Comparison of ENCODE assay signal across 11 cellular contexts in the genomic region with DNA sequence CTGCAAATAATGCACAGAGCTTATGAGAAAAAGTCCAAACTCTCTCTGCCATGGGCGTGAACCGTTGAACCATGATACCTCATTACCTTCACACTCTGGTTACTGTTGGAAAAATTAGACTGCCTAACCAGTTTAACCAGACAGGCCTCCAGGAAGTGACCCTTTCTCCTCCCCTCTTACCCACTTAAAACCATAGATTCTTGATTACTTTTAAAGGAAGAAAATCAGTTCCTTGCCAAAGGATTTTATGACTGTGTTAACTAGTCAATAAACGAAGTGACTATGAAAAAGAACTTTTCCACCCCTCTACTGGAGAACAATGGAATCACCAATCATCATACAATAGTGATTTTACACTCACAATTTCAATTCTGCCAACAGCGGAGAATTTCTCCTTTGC.
DNase-seq lines count a peak whose midpoint lies in the region; ATAC-seq and TF ChIP-seq lines count a peak whose summit lies in the region.
"Had no signal": no experiment of that assay in that cellular context is flagged by ENCODE, and none has a peak within 500 bp of the region (broad histone marks: within the 10 kb centered on the region; RNA-seq: fewer than 3 reads in every experiment).

No MANE protein-coding gene starts in this region.

- H3K4me3 Mint-ChIP-seq in Calu3 (ENCODE audit: low read depth, unreplicated experiment) (no peak overlapping the region), chondrocyte (ENCODE audit: unreplicated experiment) (no peak overlapping the region), nephron progenitor cell (no peak overlapping the region)
- H3K4me3 Mint-ChIP-seq: activated CD4-positive, alpha-beta T cell treated with anti-CD3 and anti-CD28 coated beads for 36 hours; naive thymus-derived CD8-positive, alpha-beta T cell had no signal

- TF ChIP-seq EP300 in Ishikawa (IDR thresholded peaks at IDR 0.05; ENCODE audit: borderline replicate concordance) = peak; percentile 24; the same call in 1 of the 2 replicates

- ATAC-seq in HG03354 (IDR thresholded peaks at IDR 0.05; ENCODE audit: poor library complexity, severe bottlenecking, unreplicated experiment) = no peak
- ATAC-seq: activated CD4-positive, alpha-beta T cell treated with anti-CD3 and anti-CD28 coated beads for 36 hours had no signal

- H3K9me3 Mint-ChIP-seq in Calu3 (ENCODE audit: low read depth, unreplicated experiment) = no peaks in the 10 kb centered on the region
- no peaks in the 10 kb centered on the region for H3K9me3 Mint-ChIP-seq in chondrocyte (ENCODE audit: low read depth)
- no peaks in the 10 kb centered on the region for H3K9me3 Mint-ChIP-seq in nephron progenitor cell
- H3K9me3 Mint-ChIP-seq: naive thymus-derived CD8-positive, alpha-beta T cell had no signal

- peaks cover 12% of the 10 kb centered on the region for H3K36me3 Mint-ChIP-seq in Calu3 (ENCODE audit: insufficient read depth, unreplicated experiment)
- no peaks in the 10 kb centered on the region for H3K36me3 Mint-ChIP-seq in chondrocyte (ENCODE audit: low read depth)
- H3K36me3 Mint-ChIP-seq in nephron progenitor cell (ENCODE audit: low read depth) = no peaks in the 10 kb centered on the region
- H3K36me3 Mint-ChIP-seq: naive thymus-derived CD8-positive, alpha-beta T cell had no signal

- TF ChIP-seq CTCF in Calu3 (IDR thresholded peaks at IDR 0.05; ENCODE audit: unreplicated experiment) (no peak), chondrocyte (IDR thresholded peaks at IDR 0.05) (peak; percentile 63), nephron progenitor cell (IDR thresholded peaks at IDR 0.05) (peak; percentile 8)

- H3K27ac Mint-ChIP-seq in Calu3 (ENCODE audit: unreplicated experiment) (peak overlapping the region; percentile 94), chondrocyte (ENCODE audit: unreplicated experiment) (no peak overlapping the region), nephron progenitor cell (no peak overlapping the region)
- H3K27ac Mint-ChIP-seq: activated CD4-positive, alpha-beta T cell treated with anti-CD3 and anti-CD28 coated beads for 36 hours; naive thymus-derived CD8-positive, alpha-beta T cell had no signal

- H3K27me3 Mint-ChIP-seq in Calu3 (ENCODE audit: unreplicated experiment) = no peaks in the 10 kb centered on the region
- no peaks in the 10 kb centered on the region for H3K27me3 Mint-ChIP-seq in chondrocyte (ENCODE audit: low read depth)
- peaks cover 3% of the 10 kb centered on the region for H3K27me3 Mint-ChIP-seq in nephron progenitor cell (ENCODE audit: low read depth, poor library complexity)
- H3K27me3 Mint-ChIP-seq: activated CD4-positive, alpha-beta T cell treated with anti-CD3 and anti-CD28 coated beads for 36 hours; naive thymus-derived CD8-positive, alpha-beta T cell had no signal

- DNase-seq in Calu3 = peak; percentile 50
- no peak for DNase-seq in chondrocyte (ENCODE audit: low spot score)
- no peak for DNase-seq in nephron progenitor cell
- DNase-seq in globus pallidus (ENCODE audit: low spot score) = no peak
- DNase-seq in NK-92 (lab: John Stamatoyannopoulos, UW; ENCODE audit: unreplicated experiment) = no peak
- no peak for DNase-seq in nucleus accumbens (lab: John Stamatoyannopoulos, UW)
- DNase-seq: activated CD4-positive, alpha-beta T cell treated with anti-CD3 and anti-CD28 coated beads for 36 hours; naive thymus-derived CD8-positive, alpha-beta T cell; NCI-H146 had no signal

- peaks cover 43% of the 10 kb centered on the region for H3K4me1 Mint-ChIP-seq in Calu3 (ENCODE audit: low read depth, unreplicated experiment)
- H3K4me1 Mint-ChIP-seq in chondrocyte (ENCODE audit: low read depth) = no peaks in the 10 kb centered on the region
- H3K4me1 Mint-ChIP-seq in nephron progenitor cell = no peaks in the 10 kb centered on the region

- CTCF ChIA-PET in Calu3 (lab: Charles Lee) = interaction anchor here (0.7 to 1.5 kb wide), 3 partner anchors 13 to 609 kb away, joined by 3 read pairs; no protein-coding TSS in a partner anchor

- intact Hi-C loops in Calu3 (cut with micrococcal nuclease; ENCODE audit: unreplicated experiment) = loop anchor here (5.0 kb wide), 4 partner anchors 70 to 420 kb away; partner anchors contain the start of gene ATP2B1

- TF ChIP-seq RAD21 in Ishikawa (IDR thresholded peaks at IDR 0.05; ENCODE audit: low read depth) = peak; percentile 9; the same call in 1 of the 2 replicates

- no TSS peak for BruUV-seq in Calu3 (replicated peaks; lab: Mats Ljungman, UMichigan)

TF ChIP-seq in Ishikawa, 13 proteins besides CTCF, POLR2A, EP300 and RAD21:
- TF ChIP-seq TAF1 (IDR thresholded peaks at IDR 0.05; ENCODE audit: low read depth) (no peak), EGR1 (IDR thresholded peaks at IDR 0.05) (no peak), TCF12 (IDR thresholded peaks at IDR 0.05; ENCODE audit: low read depth) (0 out of 2 replicates have a peak, but pooled peaks have one; percentile 34), YY1 (IDR thresholded peaks at IDR 0.05; ENCODE audit: low read depth) (no peak), ZBTB7A (IDR thresholded peaks at IDR 0.05; ENCODE audit: low read depth) (no peak), TEAD4 (IDR thresholded peaks at IDR 0.05) (no peak), CREB1 (IDR thresholded peaks at IDR 0.05; ENCODE audit: low read depth) (no peak), REST (IDR thresholded peaks at IDR 0.05; ENCODE audit: low read depth) (no peak), CEBPB (IDR thresholded peaks at IDR 0.05) (no peak), FOXM1 (IDR thresholded peaks at IDR 0.05; ENCODE audit: borderline replicate concordance, low read depth) (peak; percentile 26; the same call in 1 of the 2 replicates), USF1 (IDR thresholded peaks at IDR 0.05) (no peak), NFIC (IDR thresholded peaks at IDR 0.05) (peak; percentile 38; the same call in 1 of the 2 replicates)
- TF ChIP-seq, protein P1, sequence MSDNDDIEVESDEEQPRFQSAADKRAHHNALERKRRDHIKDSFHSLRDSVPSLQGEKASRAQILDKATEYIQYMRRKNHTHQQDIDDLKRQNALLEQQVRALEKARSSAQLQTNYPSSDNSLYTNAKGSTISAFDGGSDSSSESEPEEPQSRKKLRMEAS (IDR thresholded peaks at IDR 0.05) = no peak
TF ChIP-seq in Ishikawa: peak in this region for 3.
